In the genomic region with DNA sequence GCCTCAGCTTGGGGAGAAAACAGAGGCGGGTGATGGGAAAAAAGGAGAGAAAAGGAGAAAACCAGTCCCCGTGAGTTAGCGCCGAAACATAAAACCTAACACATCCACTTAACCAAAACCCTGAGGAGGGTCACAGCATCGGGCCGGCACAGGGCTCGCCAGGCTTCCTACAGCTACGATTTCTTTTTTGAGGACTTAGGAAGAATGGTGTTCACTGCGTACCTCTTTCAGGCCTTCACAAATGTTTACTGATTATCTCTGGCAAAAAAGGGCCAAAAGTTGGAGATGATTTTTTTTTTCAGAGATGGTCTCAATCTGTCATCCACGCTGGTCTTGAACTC, we compare ENCODE assay signal across 20 cellular contexts.
"Had no signal": no experiment of that assay in that cellular context is flagged by ENCODE, and none has a peak within 500 bp of the region (broad histone marks: within the 10 kb centered on the region; RNA-seq: fewer than 3 reads in every experiment).

No MANE protein-coding gene starts in this region.

- DNase-seq: effector memory CD4-positive, alpha-beta T cell; esophagus squamous epithelium; foreskin fibroblast; immature natural killer cell; left ventricle myocardium inferior; retina; spleen; stimulated activated CD4-positive, alpha-beta T cell treated with anti-CD3 and anti-CD28 coated beads, Interleukin-2, amount 100 ng/mL, for 24 hours; stimulated activated CD4-positive, alpha-beta T cell treated with anti-CD3 and anti-CD28 coated beads, Interleukin-4, amount 100 ng/mL, for 4 hours; stimulated activated naive B cell treated with anti-CD40 and anti-IgM and Interleukin-4, amounts not matched to agents 10 μg/mL and 1 μg/mL and 100 μg/mL, for 72 hours had no signal

- H3K4me1 ChIP-seq: parathyroid adenoma had no signal

- H3K9me3 ChIP-seq: esophagus squamous epithelium, gastroesophageal sphincter, left ventricle myocardium inferior, lower lobe of right lung, psoas muscle, spleen had no signal

- H3K4me1 Mint-ChIP-seq: memory B cell had no signal

- H3K4me3 Mint-ChIP-seq: immature natural killer cell; memory B cell; mesothelial cell of epicardium; natural killer cell treated with Interleukin-12 subunit alpha and Interleukin-12 subunit beta and Interleukin-15 and Interleukin-18, amount 100 ng/mL, for 72 hours; stimulated activated naive B cell treated with anti-CD40 and anti-IgM and Interleukin-4, amounts not matched to agents 10 μg/mL and 1 μg/mL and 100 μg/mL, for 72 hours; type B pancreatic cell had no signal

- H3K27ac Mint-ChIP-seq: memory B cell; mesothelial cell of epicardium; natural killer cell treated with Interleukin-12 subunit alpha and Interleukin-12 subunit beta and Interleukin-15 and Interleukin-18, amount 100 ng/mL, for 72 hours; stimulated activated naive B cell treated with anti-CD40 and anti-IgM and Interleukin-4, amounts not matched to agents 10 μg/mL and 1 μg/mL and 100 μg/mL, for 72 hours; type B pancreatic cell had no signal

- H3K27me3 Mint-ChIP-seq: memory B cell; natural killer cell treated with Interleukin-12 subunit alpha and Interleukin-12 subunit beta and Interleukin-15 and Interleukin-18, amount 100 ng/mL, for 72 hours; stimulated activated naive B cell treated with anti-CD40 and anti-IgM and Interleukin-4, amounts not matched to agents 10 μg/mL and 1 μg/mL and 100 μg/mL, for 72 hours; type B pancreatic cell had no signal

- H3K27me3 ChIP-seq: esophagus squamous epithelium, gastroesophageal sphincter, spleen had no signal

- H3K9me3 Mint-ChIP-seq: immature natural killer cell; memory B cell; mesothelial cell of epicardium; natural killer cell treated with Interleukin-12 subunit alpha and Interleukin-12 subunit beta and Interleukin-15 and Interleukin-18, amount 100 ng/mL, for 72 hours; stimulated activated naive B cell treated with anti-CD40 and anti-IgM and Interleukin-4, amounts not matched to agents 10 μg/mL and 1 μg/mL and 100 μg/mL, for 72 hours; type B pancreatic cell had no signal

- H3K4me3 ChIP-seq: esophagus squamous epithelium, gastroesophageal sphincter, left ventricle myocardium inferior, lower lobe of right lung, psoas muscle, spleen had no signal

- ATAC-seq: gastroesophageal sphincter; left cardiac atrium; lower lobe of right lung; natural killer cell treated with Interleukin-12 subunit alpha and Interleukin-12 subunit beta and Interleukin-15 and Interleukin-18, amount 100 ng/mL, for 72 hours; psoas muscle; sciatic nerve; stimulated activated naive B cell treated with anti-CD40 and anti-IgM and Interleukin-4, amounts not matched to agents 10 μg/mL and 1 μg/mL and 100 μg/mL, for 72 hours had no signal

- H3K27ac ChIP-seq: esophagus squamous epithelium, gastroesophageal sphincter, left ventricle myocardium inferior, lower lobe of right lung, parathyroid adenoma, psoas muscle, spleen had no signal

- H3K36me3 Mint-ChIP-seq: natural killer cell treated with Interleukin-12 subunit alpha and Interleukin-12 subunit beta and Interleukin-15 and Interleukin-18, amount 100 ng/mL, for 72 hours had no signal
